In the genomic region with DNA sequence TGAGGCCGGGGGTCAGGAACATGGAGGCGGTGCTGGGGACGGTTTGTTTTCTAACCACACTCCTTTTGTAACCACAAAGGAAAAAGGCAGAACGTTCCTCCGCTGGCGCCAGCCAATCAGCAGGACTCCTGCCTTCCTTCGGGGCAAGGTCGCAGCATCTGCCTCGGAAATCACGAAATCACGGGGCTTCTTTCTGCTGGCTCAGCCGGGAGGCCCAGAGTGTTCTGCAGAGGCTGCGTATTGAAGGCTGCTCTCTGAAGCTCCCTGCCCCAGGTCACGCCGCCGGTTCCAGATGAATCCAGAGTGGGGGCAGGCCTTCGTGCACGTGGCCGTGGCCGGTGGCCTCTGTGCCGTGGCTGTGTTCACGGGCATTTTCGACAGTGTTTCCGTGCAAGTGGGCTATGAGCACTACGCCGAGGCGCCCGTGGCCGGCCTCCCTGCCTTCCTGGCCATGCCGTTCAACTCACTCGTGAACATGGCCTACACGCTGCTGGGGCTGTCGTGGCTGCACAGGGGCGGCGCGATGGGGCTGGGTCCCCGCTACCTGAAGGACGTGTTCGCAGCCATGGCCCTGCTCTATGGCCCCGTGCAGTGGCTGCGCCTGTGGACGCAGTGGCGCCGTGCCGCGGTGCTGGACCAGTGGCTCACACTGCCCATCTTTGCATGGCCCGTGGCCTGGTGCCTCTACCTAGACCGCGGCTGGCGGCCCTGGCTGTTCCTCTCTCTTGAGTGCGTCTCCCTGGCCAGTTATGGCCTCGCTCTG, we compare ENCODE assay signal across 9 cellular contexts. TPM values are rescaled to one million over a fixed set of nuclear protein-coding genes. Genes with fewer than 3 reads are reported as not detected.
DNase-seq lines count a peak whose midpoint lies in the region; ATAC-seq and TF ChIP-seq lines count a peak whose summit lies in the region.
"Had no signal": no experiment of that assay in that cellular context is flagged by ENCODE, and none has a peak within 500 bp of the region (broad histone marks: within the 10 kb centered on the region; RNA-seq: fewer than 3 reads in every experiment).

No MANE protein-coding gene starts in this region.

- no peaks in the 10 kb centered on the region for H3K9me3 ChIP-seq in mucosa of descending colon
- H3K9me3 ChIP-seq in upper lobe of left lung = no peaks in the 10 kb centered on the region
- H3K9me3 ChIP-seq in SJCRH30 (replicated peaks) = no peaks in the 10 kb centered on the region

- no peak for TF ChIP-seq EP300 in upper lobe of left lung (IDR thresholded peaks at IDR 0.05)

- peaks cover 48% of the 10 kb centered on the region for H3K4me1 Mint-ChIP-seq in activated naive CD4-positive, alpha-beta T cell treated with anti-CD3 and anti-CD28 coated beads for 36 hours (ENCODE audit: low read depth)

- intact Hi-C loops in activated naive CD4-positive, alpha-beta T cell treated with anti-CD3 and anti-CD28 coated beads for 36 hours (cut with micrococcal nuclease) = loop anchor here (5.0 kb wide), 1 partner anchor 35 kb away; a partner anchor contains a TSS
- intact Hi-C loops in mucosa of descending colon (cut with DNase I, micrococcal nuclease) = no loop called here

- peak overlapping the region in 3 of 4 donors; percentile 24 to 76 (median 61) for H3K27ac ChIP-seq in upper lobe of left lung
- no peak overlapping the region for H3K27ac ChIP-seq in SJCRH30
- H3K27ac ChIP-seq: 22Rv1 had no signal

- H3K36me3 Mint-ChIP-seq in activated naive CD4-positive, alpha-beta T cell treated with anti-CD3 and anti-CD28 coated beads for 36 hours (ENCODE audit: low read depth) = peaks cover 7% of the 10 kb centered on the region

- H3K4me3 ChIP-seq in mucosa of descending colon (no peak overlapping the region), upper lobe of left lung (no peak overlapping the region), SJCRH30 (no peak overlapping the region)

- H3K9me3 Mint-ChIP-seq in activated naive CD4-positive, alpha-beta T cell treated with anti-CD3 and anti-CD28 coated beads for 36 hours = no peaks in the 10 kb centered on the region

- H3K27ac Mint-ChIP-seq in activated naive CD4-positive, alpha-beta T cell treated with anti-CD3 and anti-CD28 coated beads for 36 hours = peak overlapping the region; percentile 95

- ATAC-seq in mucosa of descending colon (peak; percentile 19), upper lobe of left lung (ENCODE audit: low FRiP score in 2 of 2) (peak in 1 of 2 donors; percentile 70), HG02973 (IDR thresholded peaks at IDR 0.05; ENCODE audit: unreplicated experiment) (no peak)

- H3K27me3 Mint-ChIP-seq in activated naive CD4-positive, alpha-beta T cell treated with anti-CD3 and anti-CD28 coated beads for 36 hours (ENCODE audit: low read depth) = no peaks in the 10 kb centered on the region

- DNase-seq in activated T-cell treated with anti-CD3 and anti-CD28 coated beads for 24 hours (ENCODE audit: low read depth) (peak; percentile 36), activated T-cell treated with anti-CD3 and anti-CD28 coated beads for 4 hours (no peak), mucosa of descending colon (peak; percentile 27 to 80 (median 51)), upper lobe of left lung (peak; percentile 58 to 70), DMS79 (lab: John Stamatoyannopoulos, UW) (no peak), SJCRH30 (no peak)
- DNase-seq in activated naive CD4-positive, alpha-beta T cell treated with anti-CD3 and anti-CD28 coated beads for 36 hours = peak; percentile 83

- H3K27me3 ChIP-seq in upper lobe of left lung (peaks cover 0 to 7% (median 0%) of the 10 kb centered on the region in 4 donors), SJCRH30 (no peaks in the 10 kb centered on the region)

- peaks cover 4% of the 10 kb centered on the region for H3K4me1 ChIP-seq in mucosa of descending colon (ENCODE audit: low read depth)
- peaks cover 3 to 17% (median 5%) of the 10 kb centered on the region in 4 donors for H3K4me1 ChIP-seq in upper lobe of left lung
- H3K4me1 ChIP-seq in SJCRH30 = no peaks in the 10 kb centered on the region; the same call in 1 of the 2 replicates

- peak in 1 of 4 donors; percentile 42 for TF ChIP-seq POLR2A in upper lobe of left lung (IDR thresholded peaks at IDR 0.05)

- H3K4me3 Mint-ChIP-seq in activated naive CD4-positive, alpha-beta T cell treated with anti-CD3 and anti-CD28 coated beads for 36 hours = peak overlapping the region; percentile 63

- H3K36me3 ChIP-seq in mucosa of descending colon (ENCODE audit: low read depth) (no peaks in the 10 kb centered on the region), upper lobe of left lung (no peaks in the 10 kb centered on the region), SJCRH30 (no peaks in the 10 kb centered on the region)

- 55 to 77% methylated on average over 10 to 46 of the region's 52 CpGs for WGBS in upper lobe of left lung, 2 donors

- TF ChIP-seq CTCF in mucosa of descending colon (IDR thresholded peaks at IDR 0.05) (no peak), upper lobe of left lung (IDR thresholded peaks at IDR 0.05) (no peak)

- CTCF ChIA-PET in activated naive CD4-positive, alpha-beta T cell treated with anti-CD3 and anti-CD28 coated beads for 36 hours (lab: Charles Lee) = interaction anchor here (0.9 to 1.7 kb wide), 2 partner anchors 11 to 32 kb away, joined by 3 to 6 read pairs; a partner anchor contains a TSS

RNA-seq across cellular contexts. Expression of a gene that starts 9.4 kb away (rescaled TPM):
- total RNA-seq in activated naive CD4-positive, alpha-beta T cell treated with anti-CD3 and anti-CD28 coated beads for 36 hours = 1 to 10 TPM; 6.2 to 6.7 TPM
- total RNA-seq in mucosa of descending colon (1 to 10 TPM; 4.8 to 7.9 (median 7.8) TPM), upper lobe of left lung (10 to 100 TPM in 2 of 6 donors, 1 to 10 TPM in 4; 2.1 to 17.7 (median 5.0) TPM)
- 0.97 and 1.7 TPM in 2 replicates for total RNA-seq in SJCRH30 (2014; rRNA removed; shearing (Covaris generic))

RNA-seq across cellular contexts. Expression of a gene that starts 10.3 kb away (rescaled TPM):
- total RNA-seq in activated naive CD4-positive, alpha-beta T cell treated with anti-CD3 and anti-CD28 coated beads for 36 hours = 10 to 100 TPM; 85.0 to 86.1 TPM
- total RNA-seq in mucosa of descending colon = 10 to 100 TPM; 36.3 to 56.5 (median 48.2) TPM
- 10 to 100 TPM; 40.8 to 78.9 (median 52.2) TPM for total RNA-seq in upper lobe of left lung
- 55.6 and 56.9 TPM in 2 replicates for total RNA-seq in SJCRH30 (2014; rRNA removed; shearing (Covaris generic))

RNA-seq across cellular contexts. Expression of a gene that starts 37.5 kb away (rescaled TPM):
- total RNA-seq in activated naive CD4-positive, alpha-beta T cell treated with anti-CD3 and anti-CD28 coated beads for 36 hours = 10 to 100 TPM; 11.3 to 13.1 TPM
- 10 to 100 TPM in 2 of 3 donors, 1 to 10 TPM in 1; 3.5 to 21.2 (median 10.2) TPM for total RNA-seq in mucosa of descending colon
- total RNA-seq in upper lobe of left lung = 10 to 100 TPM; 32.8 to 81.7 (median 54.5) TPM
- 0.18 TPM in 1 of 2 replicates, not detected in the other for total RNA-seq in SJCRH30 (2014; rRNA removed; shearing (Covaris generic))

RNA-seq across cellular contexts. Expression of a gene that starts 37.8 kb away (rescaled TPM):
- total RNA-seq in activated naive CD4-positive, alpha-beta T cell treated with anti-CD3 and anti-CD28 coated beads for 36 hours = 10 to 100 TPM; 77.2 to 82.6 TPM
- 10 to 100 TPM; 66.5 to 96.0 (median 85.2) TPM for total RNA-seq in mucosa of descending colon
- 100 to 1,000 TPM in 4 of 6 donors, 10 to 100 TPM in 2; 49.4 to 236 (median 125) TPM for total RNA-seq in upper lobe of left lung
- 91.9 and 95.3 TPM in 2 replicates for total RNA-seq in SJCRH30 (2014; rRNA removed; shearing (Covaris generic))

RNA-seq across cellular contexts. Expression of a gene that starts 47.1 kb away (rescaled TPM):
- 100 to 1,000 TPM; 120 to 121 TPM for total RNA-seq in activated naive CD4-positive, alpha-beta T cell treated with anti-CD3 and anti-CD28 coated beads for 36 hours
- 10 to 100 TPM; 52.2 to 72.3 (median 68.9) TPM for total RNA-seq in mucosa of descending colon
- 100 to 1,000 TPM in 2 of 6 donors, 10 to 100 TPM in 4; 30.7 to 116 (median 76.2) TPM for total RNA-seq in upper lobe of left lung
- 58.6 and 69.6 TPM in 2 replicates for total RNA-seq in SJCRH30 (2014; rRNA removed; shearing (Covaris generic))

Comparison
In these comparisons a context has a peak if more than half of its experiments do, and no peak if none do; other contexts are left out.
1. DNase-seq: peak in activated T-cell treated with anti-CD3 and anti-CD28 coated beads for 24 hours (single experiment), activated naive CD4-positive, alpha-beta T cell treated with anti-CD3 and anti-CD28 coated beads for 36 hours (single experiment), mucosa of descending colon (3 of 3) and upper lobe of left lung (2 of 2); none in activated T-cell treated with anti-CD3 and anti-CD28 coated beads for 4 hours (single experiment), DMS79 (single experiment) and SJCRH30 (0 of 2).